ENCODE assay signal across 21 cellular contexts in genomic region chr16:29025735-29026134, GRCh38. TPM values are rescaled to one million over a fixed set of nuclear protein-coding genes. Genes with fewer than 3 reads are reported as not detected.
DNase-seq lines count a peak whose midpoint lies in the region; ATAC-seq, FAIRE-seq and TF ChIP-seq lines count a peak whose summit lies in the region.
"Had no signal": no experiment of that assay in that cellular context is flagged by ENCODE, and none has a peak within 500 bp of the region (broad histone marks: within the 10 kb centered on the region; RNA-seq: fewer than 3 reads in every experiment).

No MANE protein-coding gene starts in this region.

- no peaks in the 10 kb centered on the region for H3K27me3 Mint-ChIP-seq in T-helper 17 cell
- no peaks in the 10 kb centered on the region for H3K27me3 Mint-ChIP-seq in central memory CD8-positive, alpha-beta T cell
- H3K27me3 Mint-ChIP-seq: activated T-helper 17 cell treated with anti-CD3 and anti-CD28 coated beads, Interleukin-2, amount 50 U/mL, for 72 hours had no signal

- no TSS peak for BruUV-seq in HepG2 (replicated peaks; lab: Mats Ljungman, UMichigan)

- no peaks in the 10 kb centered on the region for H3K9me3 Mint-ChIP-seq in central memory CD8-positive, alpha-beta T cell
- H3K9me3 Mint-ChIP-seq: activated B cell treated with CpG ODN at 0.5 μM for 24 hours; activated T-helper 17 cell treated with anti-CD3 and anti-CD28 coated beads, Interleukin-2, amount 50 U/mL, for 72 hours; stimulated activated memory B cell treated with anti-CD40 and anti-IgM and Interleukin-4, amounts not matched to agents 10 μg/mL and 1 μg/mL and 100 μg/mL, for 72 hours had no signal

- H3K36me3 Mint-ChIP-seq in T-helper 17 cell (ENCODE audit: low read depth), result no peaks in the 10 kb centered on the region
- H3K36me3 Mint-ChIP-seq in central memory CD8-positive, alpha-beta T cell (ENCODE audit: insufficient read depth), result peaks cover 6% of the 10 kb centered on the region
- H3K36me3 Mint-ChIP-seq: stimulated activated memory B cell treated with anti-CD40 and anti-IgM and Interleukin-4, amounts not matched to agents 10 μg/mL and 1 μg/mL and 100 μg/mL, for 72 hours had no signal

- intact Hi-C loops in HepG2 (cut with micrococcal nuclease; ENCODE audit: unreplicated experiment) (no loop called here), right lobe of liver (cut with DNase I) (no loop called here)

- no peak for TF ChIP-seq RAD21 in HepG2 (CRISPR knock-in tag; IDR thresholded peaks at IDR 0.05)

- ATAC-seq in HepG2 (no peak), right lobe of liver (no peak), T-helper 17 cell (no peak), GM18907 (IDR thresholded peaks at IDR 0.05; ENCODE audit: unreplicated experiment) (no peak)
- ATAC-seq in central memory CD8-positive, alpha-beta T cell (replicated peaks; ENCODE audit: extremely low read depth, poor library complexity, severe bottlenecking), result no peak
- ATAC-seq: activated T-helper 17 cell treated with anti-CD3 and anti-CD28 coated beads, Interleukin-2, amount 50 U/mL, for 72 hours; left cardiac atrium; stimulated activated memory B cell treated with anti-CD40 and anti-IgM and Interleukin-4, amounts not matched to agents 10 μg/mL and 1 μg/mL and 100 μg/mL, for 72 hours had no signal

- H3K27ac Mint-ChIP-seq in T-helper 17 cell, result peak overlapping the region; percentile 63
- H3K27ac Mint-ChIP-seq in central memory CD8-positive, alpha-beta T cell (ENCODE audit: low read depth), result peak overlapping the region; percentile 51
- H3K27ac Mint-ChIP-seq: activated B cell treated with CpG ODN at 0.5 μM for 24 hours; activated T-helper 17 cell treated with anti-CD3 and anti-CD28 coated beads, Interleukin-2, amount 50 U/mL, for 72 hours; stimulated activated memory B cell treated with anti-CD40 and anti-IgM and Interleukin-4, amounts not matched to agents 10 μg/mL and 1 μg/mL and 100 μg/mL, for 72 hours had no signal

- H3K4me3 Mint-ChIP-seq in T-helper 17 cell, result no peak overlapping the region
- no peak overlapping the region for H3K4me3 Mint-ChIP-seq in central memory CD8-positive, alpha-beta T cell
- H3K4me3 Mint-ChIP-seq: activated B cell treated with CpG ODN at 0.5 μM for 24 hours; activated T-helper 17 cell treated with anti-CD3 and anti-CD28 coated beads, Interleukin-2, amount 50 U/mL, for 72 hours; stimulated activated memory B cell treated with anti-CD40 and anti-IgM and Interleukin-4, amounts not matched to agents 10 μg/mL and 1 μg/mL and 100 μg/mL, for 72 hours had no signal

- no peaks in the 10 kb centered on the region for H3K36me3 ChIP-seq in HepG2 (replicated peaks in 1 of 2; ENCODE audit: control insufficient read depth in 1 of 2, insufficient read depth in 2 of 2, low read length in 2 of 2)
- H3K36me3 ChIP-seq in right lobe of liver, result no peaks in the 10 kb centered on the region
- H3K36me3 ChIP-seq: esophagus muscularis mucosa, thoracic aorta had no signal

- peaks cover 7 to 32% of the 10 kb centered on the region in 2 experiments for H3K27me3 ChIP-seq in HepG2 (ENCODE audit: control insufficient read depth in 1 of 2, insufficient read depth in 2 of 2, low read length in 2 of 2)
- H3K27me3 ChIP-seq in right lobe of liver, result no peaks in the 10 kb centered on the region

- no peaks in the 10 kb centered on the region for H4K20me1 ChIP-seq in HepG2 (ENCODE audit: insufficient read depth, low read length)

- 3% methylated on average over 4 of the region's 4 CpGs for WGBS in HepG2 (ENCODE audit: low lambda C conversion rate)
- 92% methylated on average over 4 of the region's 4 CpGs for WGBS in right lobe of liver (ENCODE audit: insufficient coverage, low coverage, low lambda C conversion rate, missing lambda C conversion rate)

- H3K4me1 ChIP-seq in HepG2 (ENCODE audit: insufficient read depth, low read length) (no peaks in the 10 kb centered on the region), right lobe of liver (no peaks in the 10 kb centered on the region)
- H3K4me1 ChIP-seq: esophagus muscularis mucosa had no signal

- no peak for TF ChIP-seq POLR2A in HepG2 (IDR thresholded peaks at IDR 0.05; ENCODE audit: insufficient read depth in 1 of 2, low read depth in 2 of 2, low read length in 2 of 2)
- TF ChIP-seq POLR2A in right lobe of liver (IDR thresholded peaks at IDR 0.05), result no peak

- FAIRE-seq in HepG2 (lab: Jason Lieb, UNC), result no peak
- FAIRE-seq: bronchial epithelial cell, GM18507 had no signal

- CTCF ChIA-PET in HepG2 (lab: Yijun Ruan, JAX; ENCODE audit: low intra/inter-chr PET ratio, low total read pairs), result no interaction called here

- no peak for TF ChIP-seq CTCF in HepG2 (CRISPR knock-in tag; IDR thresholded peaks at IDR 0.05)
- no peak for TF ChIP-seq CTCF in right lobe of liver (IDR thresholded peaks at IDR 0.05)

- H3K9me3 ChIP-seq in HepG2 (ENCODE audit: low read length) (no peaks in the 10 kb centered on the region), right lobe of liver (no peaks in the 10 kb centered on the region), T-helper 17 cell (ENCODE audit: control insufficient read depth, low read length, poor library complexity, severe bottlenecking) (no peaks in the 10 kb centered on the region)
- H3K9me3 ChIP-seq: esophagus muscularis mucosa, thoracic aorta had no signal

- in situ Hi-C loops in HepG2 (cut with HindIII; ENCODE audit: extremely low pct_ligation_motif_present, low pct_unique_long_range_greater_than_20kb), result no loop called here

- no peak overlapping the region for H2AFZ ChIP-seq in HepG2 (ENCODE audit: low read length)
- H2AFZ ChIP-seq: GM23248 had no signal

- H3K4me3 ChIP-seq in HepG2 (replicated peaks in 1 of 3; ENCODE audit: insufficient read depth in 1 of 3, low read depth in 2 of 3, low read length in 3 of 3) (no peak overlapping the region), right lobe of liver (no peak overlapping the region)
- H3K4me3 ChIP-seq: coronary artery, esophagus muscularis mucosa, GM23248, smooth muscle cell, thoracic aorta had no signal

- no peak overlapping the region for H3K9ac ChIP-seq in HepG2 (ENCODE audit: insufficient read depth, low read depth, low read length)
- H3K9ac ChIP-seq: GM23248 had no signal

- peaks cover 24% of the 10 kb centered on the region for H3K4me1 Mint-ChIP-seq in T-helper 17 cell
- peaks cover 49% of the 10 kb centered on the region for H3K4me1 Mint-ChIP-seq in central memory CD8-positive, alpha-beta T cell

- TF ChIP-seq EP300 in HepG2 (IDR thresholded peaks at IDR 0.05; ENCODE audit: low read depth in 2 of 2, low read length in 2 of 2) (no peak), HepG2 (CRISPR knock-in tag; IDR thresholded peaks at IDR 0.05; ENCODE audit: borderline replicate concordance) (no peak)

- H3K4me2 ChIP-seq in HepG2 (ENCODE audit: low read depth, low read length), result no peak overlapping the region
- H3K4me2 ChIP-seq: smooth muscle cell had no signal

- POLR2A ChIA-PET in HepG2 (lab: Yijun Ruan, JAX), result no interaction called here

- DNase-seq in HepG2 (ENCODE audit: low spot score) (no peak), right lobe of liver (no peak), T-helper 17 cell (no peak), NCI-H526 (lab: John Stamatoyannopoulos, UW) (no peak)
- no peak for DNase-seq in central memory CD8-positive, alpha-beta T cell (ENCODE audit: low spot score in 2 of 2)
- DNase-seq in stimulated activated CD4-positive, alpha-beta T cell treated with anti-CD3 and anti-CD28 coated beads, Interleukin-15, amount 100 ng/mL, for 24 hours, result no peak
- DNase-seq: activated B cell treated with CpG ODN at 0.5 μM for 24 hours, foreskin melanocyte, GF-D8, left cardiac atrium, NCI-H1417 treated with DMSO at 0.1 percent for 48 hours had no signal

- no peaks in the 10 kb centered on the region for H3K79me2 ChIP-seq in HepG2 (ENCODE audit: insufficient read depth, low read length)

- H3K27ac ChIP-seq in HepG2 (ENCODE audit: extremely low read length, insufficient read depth, low read length), result no peak overlapping the region
- no peak overlapping the region for H3K27ac ChIP-seq in right lobe of liver
- H3K27ac ChIP-seq: coronary artery, esophagus muscularis mucosa, GM23248, thoracic aorta had no signal

RNA-seq across cellular contexts. Expression of gene LAT, which starts 40.9 kb away (rescaled TPM):
- 0.28 and 2.0 TPM in 2 replicates for total RNA-seq in HepG2 (2016; rRNA removed; fragmentation: Illumina TruSeq; extraction: Trizol)
- 0.71 and 1.1 TPM in 2 replicates for total RNA-seq in HepG2 (2016; cell fraction: cytosol; rRNA removed; fragmentation: Illumina TruSeq; extraction: Trizol; ENCODE audit: low read depth)
- total RNA-seq in HepG2 (2016; cell fraction: insoluble cytoplasmic fraction; rRNA removed; fragmentation: Illumina TruSeq; extraction: Trizol), result 0.19 and 2.0 TPM in 2 replicates
- total RNA-seq in HepG2 (2016; cell fraction: membrane; rRNA removed; fragmentation: Illumina TruSeq; extraction: Trizol), result 1.5 and 1.8 TPM in 2 replicates
- total RNA-seq in HepG2 (2016; cell fraction: nucleus; rRNA removed; fragmentation: Illumina TruSeq; extraction: Trizol), result 2.0 and 3.6 TPM in 2 replicates
- polyA plus RNA-seq in HepG2 (2011; rRNA removed), result 3.0 and 4.3 TPM in 2 replicates
- polyA plus RNA-seq in HepG2 (2011; cell fraction: cytosol; rRNA removed), result 1.2 and 1.3 TPM in 2 replicates
- 42.2 and 55.6 TPM in 2 replicates for polyA plus RNA-seq in HepG2 (2011; cell fraction: nucleus; rRNA removed)
- 2.4 and 3.0 TPM in 2 replicates for polyA plus RNA-seq in HepG2 (2012)
- 1.5 and 2.0 TPM in 2 replicates for polyA plus RNA-seq in HepG2 (2016; cell fraction: cytosol; fragmentation: Illumina TruSeq; extraction: Trizol; ENCODE audit: low read depth)
- polyA plus RNA-seq in HepG2 (2016; cell fraction: insoluble cytoplasmic fraction; fragmentation: Illumina TruSeq; extraction: Trizol; ENCODE audit: low read depth), result 0.61 and 1.5 TPM in 2 replicates
- polyA plus RNA-seq in HepG2 (2016; cell fraction: membrane; fragmentation: Illumina TruSeq; extraction: Trizol; ENCODE audit: low read depth), result 0.76 and 1.3 TPM in 2 replicates
- 21.1 and 21.3 TPM in 2 replicates for polyA plus RNA-seq in HepG2 (2016; cell fraction: nucleus; fragmentation: Illumina TruSeq; extraction: Trizol; ENCODE audit: insufficient read depth, low read depth)
- polyA minus RNA-seq in HepG2 (2011; rRNA and poly(A)+ RNA removed; ENCODE audit: low replicate concordance), result 0.65 and 2.3 TPM in 2 replicates
- polyA minus RNA-seq in HepG2 (2011; cell fraction: cytosol; rRNA and poly(A)+ RNA removed), result not detected in 2 replicates
- polyA minus RNA-seq in HepG2 (2011; cell fraction: nucleus; rRNA and poly(A)+ RNA removed), result 3.9 and 4.8 TPM in 2 replicates
- 1 to 10 TPM; 1.8 to 5.2 (median 3.1) TPM for total RNA-seq in right lobe of liver
- total RNA-seq in T-helper 17 cell, result 100 to 1,000 TPM; 191 to 193 TPM

RNA-seq across cellular contexts. Expression of gene SPNS1, which starts 51.2 kb away (rescaled TPM):
- 18.3 and 38.8 TPM in 2 replicates for total RNA-seq in HepG2 (2016; rRNA removed; fragmentation: Illumina TruSeq; extraction: Trizol)
- 13.0 and 15.9 TPM in 2 replicates for total RNA-seq in HepG2 (2016; cell fraction: cytosol; rRNA removed; fragmentation: Illumina TruSeq; extraction: Trizol; ENCODE audit: low read depth)
- 17.8 and 38.0 TPM in 2 replicates for total RNA-seq in HepG2 (2016; cell fraction: insoluble cytoplasmic fraction; rRNA removed; fragmentation: Illumina TruSeq; extraction: Trizol)
- 23.6 and 31.2 TPM in 2 replicates for total RNA-seq in HepG2 (2016; cell fraction: membrane; rRNA removed; fragmentation: Illumina TruSeq; extraction: Trizol)
- 30.5 and 35.2 TPM in 2 replicates for total RNA-seq in HepG2 (2016; cell fraction: nucleus; rRNA removed; fragmentation: Illumina TruSeq; extraction: Trizol)
- 24.3 and 25.6 TPM in 2 replicates for polyA plus RNA-seq in HepG2 (2011; rRNA removed)
- 25.3 and 36.6 TPM in 2 replicates for polyA plus RNA-seq in HepG2 (2011; cell fraction: cytosol; rRNA removed)
- 80.6 and 105 TPM in 2 replicates for polyA plus RNA-seq in HepG2 (2011; cell fraction: nucleus; rRNA removed)
- 25.8 and 30.2 TPM in 2 replicates for polyA plus RNA-seq in HepG2 (2012)
- 16.4 and 19.8 TPM in 2 replicates for polyA plus RNA-seq in HepG2 (2016; cell fraction: cytosol; fragmentation: Illumina TruSeq; extraction: Trizol; ENCODE audit: low read depth)
- 25.1 and 26.7 TPM in 2 replicates for polyA plus RNA-seq in HepG2 (2016; cell fraction: insoluble cytoplasmic fraction; fragmentation: Illumina TruSeq; extraction: Trizol; ENCODE audit: low read depth)
- 23.9 and 29.7 TPM in 2 replicates for polyA plus RNA-seq in HepG2 (2016; cell fraction: membrane; fragmentation: Illumina TruSeq; extraction: Trizol; ENCODE audit: low read depth)
- 75.3 and 81.1 TPM in 2 replicates for polyA plus RNA-seq in HepG2 (2016; cell fraction: nucleus; fragmentation: Illumina TruSeq; extraction: Trizol; ENCODE audit: insufficient read depth, low read depth)
- 60.3 and 75.2 TPM in 2 replicates for polyA minus RNA-seq in HepG2 (2011; rRNA and poly(A)+ RNA removed; ENCODE audit: low replicate concordance)
- 27.4 and 28.1 TPM in 2 replicates for polyA minus RNA-seq in HepG2 (2011; cell fraction: cytosol; rRNA and poly(A)+ RNA removed)
- 11.1 and 11.8 TPM in 2 replicates for polyA minus RNA-seq in HepG2 (2011; cell fraction: nucleus; rRNA and poly(A)+ RNA removed)
- total RNA-seq in right lobe of liver, result 10 to 100 TPM; 13.7 to 21.2 (median 17.7) TPM
- total RNA-seq in T-helper 17 cell, result 10 to 100 TPM; 24.4 to 28.1 TPM

Comparison
In these comparisons a context has a peak if more than half of its experiments do, and no peak if none do; other contexts are left out.
1. RNA of gene LAT, which starts 40.9 kb away (total RNA-seq): 191 to 193 TPM in T-helper 17 cell; 1.8 to 5.2 TPM in right lobe of liver and 0.19 to 3.6 TPM in HepG2; every median in the first group is over 10 times any median in the second.